ENCODE assay signal across 27 cellular contexts in genomic region chr21:45516671-45517151, GRCh38. TPM values are rescaled to one million over a fixed set of nuclear protein-coding genes. Genes with fewer than 3 reads are reported as not detected.
A peak's percentile ranks its signal among the peaks of the same experiment; 100 is the strongest.
DNase-seq lines count a peak whose midpoint lies in the region; ATAC-seq and TF ChIP-seq lines count a peak whose summit lies in the region.
"Had no signal": no experiment of that assay in that cellular context is flagged by ENCODE, and none has a peak within 500 bp of the region (broad histone marks: within the 10 kb centered on the region; RNA-seq: fewer than 3 reads in every experiment).

No MANE protein-coding gene starts in this region.

- no peak overlapping the region for H3K27ac ChIP-seq in suprapubic skin
- H3K27ac ChIP-seq: GM23248, thyroid gland had no signal

- peaks cover 23 to 24% of the 10 kb centered on the region in 2 donors for H3K9me3 Mint-ChIP-seq in activated T-cell treated with anti-CD3 and anti-CD28 coated beads, Interleukin-2, amount 50 U/mL, for 72 hours
- peaks cover 40% of the 10 kb centered on the region for H3K9me3 Mint-ChIP-seq in activated CD4-positive, alpha-beta memory T cell treated with anti-CD3 and anti-CD28 coated beads for 36 hours

- no peak for TF ChIP-seq POLR2A in suprapubic skin (IDR thresholded peaks at IDR 0.05)

- POLR2A ChIA-PET in activated CD4-positive, alpha-beta memory T cell treated with anti-CD3 and anti-CD28 coated beads for 36 hours (lab: Charles Lee), result no interaction called here

- TF ChIP-seq CTCF in suprapubic skin (IDR thresholded peaks at IDR 0.05), result no peak

- intact Hi-C loops in activated CD4-positive, alpha-beta memory T cell treated with anti-CD3 and anti-CD28 coated beads for 36 hours (cut with micrococcal nuclease), result loop anchor here (2.0 kb wide), 1 partner anchor 34 kb away; no protein-coding TSS in a partner anchor

- DNase-seq in activated T-cell treated with anti-CD3 and anti-CD28 coated beads, Interleukin-2, amount 50 U/mL, for 72 hours, result no peak
- DNase-seq in activated T-cell treated with anti-CD3 and anti-CD28 coated beads for 4 hours (no peak), islet precursor cell (peak; percentile 43), suprapubic skin (ENCODE audit: low spot score in 2 of 2) (peak; percentile 15 to 52), NAMALWA (ENCODE audit: low spot score) (no peak)
- DNase-seq in activated CD4-positive, alpha-beta memory T cell treated with anti-CD3 and anti-CD28 coated beads for 36 hours, result no peak
- no peak for DNase-seq in central memory CD4-positive, alpha-beta T cell
- DNase-seq in stimulated activated CD4-positive, alpha-beta T cell treated with anti-CD3 and anti-CD28 coated beads, Interleukin-4, amount 100 ng/mL, for 4 hours, result no peak
- DNase-seq: activated CD4-positive, alpha-beta T cell treated with anti-CD3 and anti-CD28 coated beads, Interleukin-2, amount 10 ng/mL, durations not matched to agents 7 days and 5 days; activated gamma-delta T cell treated with Interleukin-2 at 50 U/mL for 16 hours; AML-193; amygdala; COR-L47; dermis blood vessel endothelial cell; DMS79 treated with DMSO at 0.1 percent for 48 hours; GM23248; NCI-H187 treated with DMSO at 0.1 percent for 48 hours; NCI-H226; NCI-H748 treated with DMSO at 0.1 percent for 48 hours; PC-3; stimulated activated CD4-positive, alpha-beta T cell treated with anti-CD3 and anti-CD28 coated beads, Interleukin-2, amount 100 ng/mL, for 24 hours; stimulated activated naive B cell treated with anti-CD40 and anti-IgM and Interleukin-4, amounts not matched to agents 10 μg/mL and 1 μg/mL and 100 μg/mL, for 72 hours; thyroid gland had no signal

- no peaks in the 10 kb centered on the region for H3K27me3 Mint-ChIP-seq in activated T-cell treated with anti-CD3 and anti-CD28 coated beads, Interleukin-2, amount 50 U/mL, for 72 hours (ENCODE audit: low read depth)
- no peaks in the 10 kb centered on the region for H3K27me3 Mint-ChIP-seq in activated CD4-positive, alpha-beta memory T cell treated with anti-CD3 and anti-CD28 coated beads for 36 hours
- H3K27me3 Mint-ChIP-seq: activated CD4-positive, alpha-beta T cell treated with anti-CD3 and anti-CD28 coated beads, Interleukin-2, amount 10 ng/mL, durations not matched to agents 7 days and 5 days; stimulated activated naive B cell treated with anti-CD40 and anti-IgM and Interleukin-4, amounts not matched to agents 10 μg/mL and 1 μg/mL and 100 μg/mL, for 72 hours had no signal

- no peak for ATAC-seq in activated T-cell treated with anti-CD3 and anti-CD28 coated beads, Interleukin-2, amount 50 U/mL, for 72 hours (replicated peaks in 1 of 2)
- ATAC-seq: PC-3; stimulated activated naive B cell treated with anti-CD40 and anti-IgM and Interleukin-4, amounts not matched to agents 10 μg/mL and 1 μg/mL and 100 μg/mL, for 72 hours had no signal

- CTCF ChIA-PET in activated CD4-positive, alpha-beta memory T cell treated with anti-CD3 and anti-CD28 coated beads for 36 hours (lab: Charles Lee), result no interaction called here

- H3K4me1 Mint-ChIP-seq in activated T-cell treated with anti-CD3 and anti-CD28 coated beads, Interleukin-2, amount 50 U/mL, for 72 hours (ENCODE audit: low read depth), result peaks cover 21% of the 10 kb centered on the region
- peaks cover 14% of the 10 kb centered on the region for H3K4me1 Mint-ChIP-seq in activated CD4-positive, alpha-beta memory T cell treated with anti-CD3 and anti-CD28 coated beads for 36 hours (ENCODE audit: low read depth)

- peaks cover 31 to 44% of the 10 kb centered on the region in 2 donors for H3K36me3 Mint-ChIP-seq in activated T-cell treated with anti-CD3 and anti-CD28 coated beads, Interleukin-2, amount 50 U/mL, for 72 hours (ENCODE audit: insufficient read depth in 2 of 2)
- H3K36me3 Mint-ChIP-seq in activated CD4-positive, alpha-beta memory T cell treated with anti-CD3 and anti-CD28 coated beads for 36 hours, result peaks cover 55% of the 10 kb centered on the region

- H3K36me3 ChIP-seq in suprapubic skin, result peaks cover 19% of the 10 kb centered on the region

- no peaks in the 10 kb centered on the region for H3K4me1 ChIP-seq in suprapubic skin
- H3K4me1 ChIP-seq: thyroid gland had no signal

- TF ChIP-seq EP300 in suprapubic skin (IDR thresholded peaks at IDR 0.05), result no peak

- no peak overlapping the region for H3K4me3 Mint-ChIP-seq in activated T-cell treated with anti-CD3 and anti-CD28 coated beads, Interleukin-2, amount 50 U/mL, for 72 hours
- no peak overlapping the region for H3K4me3 Mint-ChIP-seq in activated CD4-positive, alpha-beta memory T cell treated with anti-CD3 and anti-CD28 coated beads for 36 hours
- H3K4me3 Mint-ChIP-seq: activated CD4-positive, alpha-beta T cell treated with anti-CD3 and anti-CD28 coated beads, Interleukin-2, amount 10 ng/mL, durations not matched to agents 7 days and 5 days; stimulated activated naive B cell treated with anti-CD40 and anti-IgM and Interleukin-4, amounts not matched to agents 10 μg/mL and 1 μg/mL and 100 μg/mL, for 72 hours; T-helper 1 cell treated with Interleukin-12 subunit alpha and Interleukin-12 subunit beta and Interleukin-4 antibody, amounts not matched to agents 30 μg/mL and 1 μg/mL, for 36 hours had no signal

- H3K9me3 ChIP-seq in suprapubic skin, result no peaks in the 10 kb centered on the region
- H3K9me3 ChIP-seq: thyroid gland had no signal

- no peak overlapping the region for H3K4me3 ChIP-seq in suprapubic skin
- H3K4me3 ChIP-seq: GM12878, GM23248, heart right ventricle, skin epidermis, thyroid gland had no signal

- peak overlapping the region; percentile 37 for H3K27ac Mint-ChIP-seq in activated T-cell treated with anti-CD3 and anti-CD28 coated beads, Interleukin-2, amount 50 U/mL, for 72 hours
- peak overlapping the region; percentile 28 for H3K27ac Mint-ChIP-seq in activated CD4-positive, alpha-beta memory T cell treated with anti-CD3 and anti-CD28 coated beads for 36 hours
- H3K27ac Mint-ChIP-seq: stimulated activated naive B cell treated with anti-CD40 and anti-IgM and Interleukin-4, amounts not matched to agents 10 μg/mL and 1 μg/mL and 100 μg/mL, for 72 hours had no signal

- H3K27me3 ChIP-seq in suprapubic skin, result no peaks in the 10 kb centered on the region
- H3K27me3 ChIP-seq: heart right ventricle, thyroid gland had no signal

- 91% methylated on average over 13 of the region's 14 CpGs for WGBS in suprapubic skin

RNA-seq across cellular contexts. Expression of gene SLC19A1, which starts 25.5 kb away (rescaled TPM):
- 10 to 100 TPM; 30.4 to 40.1 TPM for total RNA-seq in activated T-cell treated with anti-CD3 and anti-CD28 coated beads, Interleukin-2, amount 50 U/mL, for 72 hours
- total RNA-seq in activated CD4-positive, alpha-beta memory T cell treated with anti-CD3 and anti-CD28 coated beads for 36 hours, result 10 to 100 TPM; 29.2 to 30.3 TPM
- total RNA-seq in suprapubic skin, result 1 to 10 TPM; 7.0 to 9.8 (median 7.9) TPM

Comparison
In these comparisons a context has a peak if more than half of its experiments do, and no peak if none do; other contexts are left out.
1. DNase-seq: peak in islet precursor cell (single experiment) and suprapubic skin (2 of 2); none in activated T-cell treated with anti-CD3 and anti-CD28 coated beads, Interleukin-2, amount 50 U/mL, for 72 hours (0 of 2), activated T-cell treated with anti-CD3 and anti-CD28 coated beads for 4 hours (single experiment), activated CD4-positive, alpha-beta memory T cell treated with anti-CD3 and anti-CD28 coated beads for 36 hours (single experiment), central memory CD4-positive, alpha-beta T cell (single experiment), stimulated activated CD4-positive, alpha-beta T cell treated with anti-CD3 and anti-CD28 coated beads, Interleukin-4, amount 100 ng/mL, for 4 hours (0 of 2) and NAMALWA (single experiment).